ENCODE assay signal across 10 cellular contexts in the genomic region with DNA sequence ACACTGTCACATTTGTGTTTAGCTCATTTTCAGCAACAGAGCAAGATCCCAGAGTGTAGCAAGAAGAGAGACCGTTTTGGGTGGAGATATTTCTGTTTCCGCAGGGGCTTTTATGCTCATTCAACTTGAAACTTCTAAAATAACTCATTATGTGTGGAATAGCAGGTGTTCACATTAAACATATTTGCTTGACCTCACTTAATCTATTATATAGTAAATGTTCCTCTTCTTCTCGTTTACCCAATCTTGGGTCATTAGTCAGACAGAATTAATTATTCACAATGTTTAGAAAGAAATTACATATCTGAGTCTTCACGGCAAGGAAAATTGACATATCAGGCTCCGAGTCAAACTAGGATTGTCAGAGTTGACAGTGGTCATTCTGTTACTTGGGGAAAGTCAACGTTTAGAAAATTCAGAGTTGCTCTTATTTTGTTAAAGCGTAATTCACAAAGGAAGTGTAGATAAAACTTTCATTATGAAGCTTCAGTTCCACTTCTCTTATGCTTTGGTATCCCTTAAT.
DNase-seq lines count a peak whose midpoint lies in the region; ATAC-seq and TF ChIP-seq lines count a peak whose summit lies in the region.
"Had no signal": no experiment of that assay in that cellular context is flagged by ENCODE, and none has a peak within 500 bp of the region (broad histone marks: within the 10 kb centered on the region; RNA-seq: fewer than 3 reads in every experiment).

No MANE protein-coding gene starts in this region.

- no peak overlapping the region for H3K4me3 ChIP-seq in ascending aorta
- no peak overlapping the region for H3K4me3 ChIP-seq in adrenal gland

- no peaks in the 10 kb centered on the region for H3K4me1 ChIP-seq in ascending aorta
- H3K4me1 ChIP-seq in adrenal gland (replicated peaks in 1 of 2) = no peaks in the 10 kb centered on the region

- H3K27ac ChIP-seq in ascending aorta = no peak overlapping the region
- H3K27ac ChIP-seq in adrenal gland = no peak overlapping the region

- no peaks in the 10 kb centered on the region for H3K27me3 ChIP-seq in ascending aorta
- no peaks in the 10 kb centered on the region for H3K27me3 ChIP-seq in adrenal gland

- 75 to 82% (median 78%) methylated on average over 7 of the region's 7 CpGs for WGBS in adrenal gland, 4 donors

- DNase-seq in COR-L47 (lab: John Stamatoyannopoulos, UW) (peak; percentile 49), NAMALWA (ENCODE audit: low spot score) (peak; percentile 26), ascending aorta (ENCODE audit: low spot score in 2 of 2) (no peak), GOT3 (lab: John Stamatoyannopoulos, UW) (no peak), NCI-H1092 (lab: John Stamatoyannopoulos, UW) (no peak), adrenal gland (no peak)
- DNase-seq: activated naive CD4-positive, alpha-beta T cell treated with Interleukin-2 at 50 U/mL for 16 hours; DMS53 had no signal

- intact Hi-C loops in ascending aorta (cut with DNase I) = no loop called here
- intact Hi-C loops in adrenal gland (cut with DNase I) = no loop called here

- no peak for TF ChIP-seq CTCF in ascending aorta (IDR thresholded peaks at IDR 0.05)
- TF ChIP-seq CTCF in adrenal gland (IDR thresholded peaks at IDR 0.05) = no peak

- H3K9me3 ChIP-seq in ascending aorta = no peaks in the 10 kb centered on the region
- H3K9me3 ChIP-seq in adrenal gland (replicated peaks in 1 of 3) = no peaks in the 10 kb centered on the region

- H3K36me3 ChIP-seq in ascending aorta (no peaks in the 10 kb centered on the region), adrenal gland (replicated peaks in 1 of 2) (no peaks in the 10 kb centered on the region)

- ATAC-seq in GM18873 (IDR thresholded peaks at IDR 0.05; ENCODE audit: low FRiP score, unreplicated experiment) (peak; percentile 92), HG02763 (IDR thresholded peaks at IDR 0.05; ENCODE audit: unreplicated experiment) (peak; percentile 75)

- TF ChIP-seq POLR2A in adrenal gland (IDR thresholded peaks at IDR 0.05) = no peak

Comparison
In these comparisons a context has a peak if more than half of its experiments do, and no peak if none do; other contexts are left out.
1. DNase-seq: peak in COR-L47 (single experiment) and NAMALWA (single experiment); none in ascending aorta (0 of 2), GOT3 (single experiment), NCI-H1092 (single experiment) and adrenal gland (0 of 7).